9 cellular contexts compared by ENCODE assay signal in the genomic region with DNA sequence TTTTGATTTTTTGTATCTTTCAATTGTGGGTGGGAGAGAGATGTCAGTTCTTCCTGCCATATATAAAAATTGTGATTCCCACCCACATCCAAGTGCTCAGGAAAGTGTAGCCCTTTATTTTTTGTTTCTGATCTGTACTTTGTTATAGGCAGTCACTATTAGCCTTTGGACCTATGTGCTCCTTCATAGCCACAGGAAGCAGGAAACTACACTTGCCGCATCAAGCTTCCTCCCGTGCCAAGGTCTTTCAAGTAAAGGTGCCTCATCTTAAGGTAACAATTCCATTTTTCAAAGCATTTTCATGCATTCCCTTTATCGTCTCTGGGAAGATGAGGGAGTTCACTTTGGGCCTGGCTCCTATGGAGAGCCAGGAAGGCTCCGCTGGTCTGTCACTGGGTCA.
"Had no signal": no experiment of that assay in that cellular context is flagged by ENCODE, and none has a peak within 500 bp of the region (broad histone marks: within the 10 kb centered on the region; RNA-seq: fewer than 3 reads in every experiment).

No MANE protein-coding gene starts in this region.

- H3K9me3 ChIP-seq: HAP-1 had no signal

- DNase-seq: GM23248, GOT3, H7, IMR-90, KG1 had no signal

- FAIRE-seq: K562 had no signal

- H3K9ac ChIP-seq: GM23248 had no signal

- H3K27ac ChIP-seq: GM23248, HL-60 had no signal

- ATAC-seq: HCT116, K562 had no signal

- H3K4me3 ChIP-seq: GM23248, HAP-1, K562 had no signal

- H2AFZ ChIP-seq: GM23248 had no signal

- H3K4me1 ChIP-seq: HAP-1 had no signal

- H3K36me3 ChIP-seq: HAP-1 had no signal
